ENCODE assay signal across 8 cellular contexts in the genomic region with DNA sequence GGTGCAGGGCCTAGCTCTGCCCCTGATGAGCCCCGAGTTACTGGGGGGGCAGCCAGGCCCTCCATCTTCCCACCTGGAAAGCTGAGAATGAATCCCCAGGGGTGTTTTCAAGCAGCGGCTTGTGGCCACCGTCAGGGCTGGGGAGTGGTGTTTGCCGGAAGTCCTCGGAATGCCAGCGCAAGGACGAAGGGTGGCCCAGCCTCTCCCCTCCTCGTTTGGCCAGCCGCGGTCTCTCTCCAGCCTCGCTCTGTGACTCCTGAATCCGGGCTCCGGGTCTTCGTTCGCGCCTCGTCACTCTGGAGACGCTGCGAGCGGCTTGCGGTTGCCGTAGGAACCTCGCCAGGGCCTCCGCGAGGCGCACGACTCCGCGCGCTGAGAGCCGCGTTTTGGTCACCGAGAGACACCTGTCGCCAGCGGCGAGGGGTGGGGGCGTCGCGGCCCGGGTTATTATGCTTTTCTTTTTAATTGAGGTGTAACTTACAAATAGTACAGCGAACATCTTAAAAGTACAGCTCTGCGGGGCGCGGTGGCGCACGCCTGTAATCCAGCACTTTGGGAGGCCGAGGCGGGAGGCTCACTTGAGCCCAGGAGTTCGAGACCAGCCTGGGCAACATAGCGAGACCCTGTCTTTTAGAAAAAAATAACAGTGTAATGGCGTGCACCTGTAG. TPM values are rescaled to one million over a fixed set of nuclear protein-coding genes. Genes with fewer than 3 reads are reported as not detected.
DNase-seq lines count a peak whose midpoint lies in the region; ATAC-seq and TF ChIP-seq lines count a peak whose summit lies in the region.

No MANE protein-coding gene starts in this region.

- intact Hi-C loops in lower leg skin (cut with DNase I; ENCODE audit: low total_unique reads) = no loop called here

- no peak for TF ChIP-seq CTCF in lower leg skin (IDR thresholded peaks at IDR 0.05)

- no peak for TF ChIP-seq POLR2A in lower leg skin (IDR thresholded peaks at IDR 0.05)

- no peak overlapping the region for H3K4me3 ChIP-seq in lower leg skin (ENCODE audit: low read depth, poor library complexity, severe bottlenecking)

- 12 to 14% methylated on average over 49 of the region's 51 CpGs for WGBS in lower leg skin, 2 donors

- no peak for ATAC-seq in GM19035 (IDR thresholded peaks at IDR 0.05; ENCODE audit: unreplicated experiment)

- DNase-seq in activated gamma-delta T cell treated with Interleukin-2 at 50 U/mL for 16 hours = peak; percentile 29
- no peak for DNase-seq in activated gamma-delta T cell (lab: John Stamatoyannopoulos, UW)
- peak; percentile 52 for DNase-seq in NCI-H446 treated with DMSO at 0.1 percent for 48 hours (lab: John Stamatoyannopoulos, UW)
- peak; percentile 22 to 30 for DNase-seq in activated CD4-positive, alpha-beta T cell treated with anti-CD3 and anti-CD28 coated beads, Interleukin-2, amount 50 U/mL, for 24 hours (ENCODE audit: low read depth in 1 of 2, low spot score in 1 of 2)
- DNase-seq in ecto neural progenitor cell (ENCODE audit: low spot score) = peak; percentile 96
- DNase-seq in lower leg skin (ENCODE audit: low spot score in 2 of 2) = peak; percentile 50 to 93
- peak; percentile 18 to 54 for DNase-seq in stimulated activated CD4-positive, alpha-beta T cell treated with anti-CD3 and anti-CD28 coated beads, Interleukin-4, amount 100 ng/mL, for 4 hours

RNA-seq across cellular contexts. Expression of a gene that starts 6.3 kb away (rescaled TPM):
- total RNA-seq in lower leg skin = 1 to 10 TPM in 2 of 4 donors, under 1 TPM in 2; 0.80 to 5.1 (median 1.3) TPM

RNA-seq across cellular contexts. Expression of a gene that starts 6.5 kb away (rescaled TPM):
- total RNA-seq in lower leg skin = 1 to 10 TPM in 1 of 4 donors, under 1 TPM in 2, not detected in 1; 0.29 to 1.4 (median 0.46) TPM

RNA-seq across cellular contexts. Expression of a gene that starts 44.6 kb away (rescaled TPM):
- total RNA-seq in lower leg skin = 100 to 1,000 TPM; 419 to 723 (median 493) TPM
